22 cellular contexts compared by ENCODE assay signal in genomic region chr9:101477736-101478135, GRCh38. TPM values are rescaled to one million over a fixed set of nuclear protein-coding genes. Genes with fewer than 3 reads are reported as not detected.
A peak's percentile ranks its signal among the peaks of the same experiment; 100 is the strongest.
DNase-seq lines count a peak whose midpoint lies in the region; ATAC-seq and TF ChIP-seq lines count a peak whose summit lies in the region.
"Had no signal": no experiment of that assay in that cellular context is flagged by ENCODE, and none has a peak within 500 bp of the region (broad histone marks: within the 10 kb centered on the region; RNA-seq: fewer than 3 reads in every experiment).

No MANE protein-coding gene starts in this region.

- TF ChIP-seq POLR2A in ovary (IDR thresholded peaks at IDR 0.05) = no peak

- intact Hi-C loops in ovary (cut with DNase I) = no loop called here

- H3K27me3 Mint-ChIP-seq in activated T-cell treated with anti-CD3 and anti-CD28 coated beads, Interleukin-2, amount 50 U/mL, for 24 hours = peaks cover 58% of the 10 kb centered on the region
- H3K27me3 Mint-ChIP-seq: brain had no signal

- H3K9me3 ChIP-seq in esophagus (ENCODE audit: control insufficient read depth in 2 of 2, insufficient read depth in 1 of 2, low read depth in 1 of 2, low read length in 1 of 2) (no peaks in the 10 kb centered on the region), ovary (no peaks in the 10 kb centered on the region)
- H3K9me3 ChIP-seq: mucosa of descending colon, tibial artery had no signal

- DNase-seq in GM03348 (ENCODE audit: low spot score) (peak; percentile 36), ovary (peak in 3 of 5 donors; percentile 17 to 23 (median 22)), Ammon's horn (ENCODE audit: low spot score) (no peak)
- DNase-seq in activated CD4-positive, alpha-beta T cell treated with anti-CD3 and anti-CD28 coated beads, Interleukin-2, amount 50 U/mL, for 48 hours = no peak
- DNase-seq in activated T-cell treated with anti-CD3 and anti-CD28 coated beads, Interleukin-2, amount 50 U/mL, for 24 hours = no peak
- DNase-seq: activated naive CD8-positive, alpha-beta T cell treated with anti-CD3 and anti-CD28 coated beads, Interleukin-2, amount 10 ng/mL, durations not matched to agents 7 days and 5 days; CD8-positive, alpha-beta memory T cell; NCI-H2227 treated with DMSO at 0.1 percent for 48 hours; NCI-H774; OCI-M1; Right ventricle myocardium superior; stimulated activated naive CD4-positive, alpha-beta T cell treated with Interleukin-2 at 50 U/mL for 16 hours; T-cell; tibial artery had no signal

- 61 to 65% methylated on average over 1 of the region's 1 CpG for WGBS in esophagus, 2 donors
- 33 to 53% (median 48%) methylated on average over 1 of the region's 1 CpG for WGBS in ovary, 3 donors

- no peak overlapping the region for H3K4me3 ChIP-seq in esophagus (ENCODE audit: low read depth in 1 of 2, low read length in 2 of 2)
- no peak overlapping the region for H3K4me3 ChIP-seq in ovary
- H3K4me3 ChIP-seq: dorsolateral prefrontal cortex, mucosa of descending colon, tibial artery had no signal

- TF ChIP-seq CTCF in ovary (IDR thresholded peaks at IDR 0.05) = no peak

- no peaks in the 10 kb centered on the region for H3K36me3 Mint-ChIP-seq in activated T-cell treated with anti-CD3 and anti-CD28 coated beads, Interleukin-2, amount 50 U/mL, for 24 hours (ENCODE audit: low read depth)
- H3K36me3 Mint-ChIP-seq: activated naive CD8-positive, alpha-beta T cell treated with anti-CD3 and anti-CD28 coated beads, Interleukin-2, amount 10 ng/mL, durations not matched to agents 7 days and 5 days; CD8-positive, alpha-beta memory T cell; T-cell had no signal

- peak; percentile 58 for ATAC-seq in SK-N-SH treated with all-trans-retinoic acid at 6 μM for 48 hours
- ATAC-seq in GM18873 (IDR thresholded peaks at IDR 0.05; ENCODE audit: low FRiP score, unreplicated experiment) = no peak
- ATAC-seq: esophagus mucosa, T-cell had no signal

- H3K9me3 Mint-ChIP-seq in activated T-cell treated with anti-CD3 and anti-CD28 coated beads, Interleukin-2, amount 50 U/mL, for 24 hours = no peaks in the 10 kb centered on the region
- H3K9me3 Mint-ChIP-seq: activated naive CD8-positive, alpha-beta T cell treated with anti-CD3 and anti-CD28 coated beads, Interleukin-2, amount 10 ng/mL, durations not matched to agents 7 days and 5 days; CD8-positive, alpha-beta memory T cell; neural crest cell; T-cell had no signal

- peaks cover 8 to 11% of the 10 kb centered on the region in 2 donors for H3K4me1 ChIP-seq in esophagus (ENCODE audit: control insufficient read depth in 2 of 2, insufficient read depth in 2 of 2, low read length in 1 of 2)
- peaks cover 12% of the 10 kb centered on the region for H3K4me1 ChIP-seq in ovary (ENCODE audit: insufficient read depth)

- no peak overlapping the region for H3K27ac Mint-ChIP-seq in activated T-cell treated with anti-CD3 and anti-CD28 coated beads, Interleukin-2, amount 50 U/mL, for 24 hours
- H3K27ac Mint-ChIP-seq: activated naive CD8-positive, alpha-beta T cell treated with anti-CD3 and anti-CD28 coated beads, Interleukin-2, amount 10 ng/mL, durations not matched to agents 7 days and 5 days; brain; T-cell had no signal

- H3K27me3 ChIP-seq in esophagus (ENCODE audit: control insufficient read depth in 1 of 2, insufficient read depth in 2 of 2, low read length in 2 of 2) = no peaks in the 10 kb centered on the region
- no peaks in the 10 kb centered on the region for H3K27me3 ChIP-seq in ovary
- H3K27me3 ChIP-seq: dorsolateral prefrontal cortex, tibial artery had no signal

- no peak overlapping the region for H3K4me3 Mint-ChIP-seq in activated T-cell treated with anti-CD3 and anti-CD28 coated beads, Interleukin-2, amount 50 U/mL, for 24 hours
- H3K4me3 Mint-ChIP-seq: activated naive CD8-positive, alpha-beta T cell treated with anti-CD3 and anti-CD28 coated beads, Interleukin-2, amount 10 ng/mL, durations not matched to agents 7 days and 5 days; brain; CD8-positive, alpha-beta memory T cell; neural crest cell; T-cell had no signal

- no peak for TF ChIP-seq EP300 in ovary (IDR thresholded peaks at IDR 0.05)

- peak overlapping the region; percentile 65 to 69 for H3K27ac ChIP-seq in esophagus (ENCODE audit: low read depth in 2 of 2, low read length in 1 of 2)
- H3K27ac ChIP-seq in ovary = no peak overlapping the region
- H3K27ac ChIP-seq: tibial artery had no signal

- H3K4me1 Mint-ChIP-seq in activated T-cell treated with anti-CD3 and anti-CD28 coated beads, Interleukin-2, amount 50 U/mL, for 24 hours (ENCODE audit: low read depth) = no peaks in the 10 kb centered on the region
- H3K4me1 Mint-ChIP-seq: activated naive CD8-positive, alpha-beta T cell treated with anti-CD3 and anti-CD28 coated beads, Interleukin-2, amount 10 ng/mL, durations not matched to agents 7 days and 5 days; CD8-positive, alpha-beta memory T cell; T-cell had no signal

- H3K36me3 ChIP-seq in esophagus (ENCODE audit: control insufficient read depth in 2 of 2, insufficient read depth in 2 of 2, low read length in 1 of 2) (peaks cover 0 to 12% of the 10 kb centered on the region in 2 donors), ovary (no peaks in the 10 kb centered on the region)

TF ChIP-seq in SK-N-SH treated with all-trans-retinoic acid at 6 μM for 48 hours, 23 proteins besides CTCF, POLR2A, EP300 and RAD21:
- TF ChIP-seq ZNF70 (CRISPR knock-in tag; IDR thresholded peaks at IDR 0.05) = no peak
- TF ChIP-seq TSHZ2 (CRISPR knock-in tag; IDR thresholded peaks at IDR 0.05) = no peak
- no peak for TF ChIP-seq ZFP3 (CRISPR knock-in tag; IDR thresholded peaks at IDR 0.05)

RNA-seq across cellular contexts. Expression of gene ALDOB, which starts 42.2 kb away (rescaled TPM):
- polyA plus RNA-seq in esophagus (under 1 TPM; 0.08 to 0.12 TPM), ovary (under 1 TPM; 0.18 to 0.27 TPM)
- total RNA-seq in ovary = 10 to 100 TPM in 1 of 7 donors, 1 to 10 TPM in 2, under 1 TPM in 2, not detected in 2; 0.37 to 14.7 (median 1.0) TPM
- total RNA-seq: activated naive CD8-positive, alpha-beta T cell treated with anti-CD3 and anti-CD28 coated beads, Interleukin-2, amount 10 ng/mL, durations not matched to agents 7 days and 5 days; CD8-positive, alpha-beta memory T cell; neural crest cell had no signal
- polyA plus RNA-seq: CD8-positive, alpha-beta memory T cell had no signal

RNA-seq across cellular contexts. Expression of gene RNF20, which starts 55.9 kb away (rescaled TPM):
- polyA plus RNA-seq in esophagus = 10 to 100 TPM; 12.0 to 12.7 TPM
- total RNA-seq in ovary = 10 to 100 TPM; 12.8 to 39.1 (median 33.6) TPM
- 10 to 100 TPM; 16.3 to 45.8 TPM for polyA plus RNA-seq in ovary

Comparison
In these comparisons a context has a peak if more than half of its experiments do, and no peak if none do; other contexts are left out.
1. DNase-seq: peak in GM03348 (single experiment) and ovary (3 of 5); none in activated CD4-positive, alpha-beta T cell treated with anti-CD3 and anti-CD28 coated beads, Interleukin-2, amount 50 U/mL, for 48 hours (0 of 2), Ammon's horn (single experiment) and activated T-cell treated with anti-CD3 and anti-CD28 coated beads, Interleukin-2, amount 50 U/mL, for 24 hours (single experiment).
2. H3K27ac ChIP-seq: peak in esophagus (2 of 2); none in ovary (0 of 2).